Comparison of ENCODE assay signal across 14 cellular contexts in the genomic region with DNA sequence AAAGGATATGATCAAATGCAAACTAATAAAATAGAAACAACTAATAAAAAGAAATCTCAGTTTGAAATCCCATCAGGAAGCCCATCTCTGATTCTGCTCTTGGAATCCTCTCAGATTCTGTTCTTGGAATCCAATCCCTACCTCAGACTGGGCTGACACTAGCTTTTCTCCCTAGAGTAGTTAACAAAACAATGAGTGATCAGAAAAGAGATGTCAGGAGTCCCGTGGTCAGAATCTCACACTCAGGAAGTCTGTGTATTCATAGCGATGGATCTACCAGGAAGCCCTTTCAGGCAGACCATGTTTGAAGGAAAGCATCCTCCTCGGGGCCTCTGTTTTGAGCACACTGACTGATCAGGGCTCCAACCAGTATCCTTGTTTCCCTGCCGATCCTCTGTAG.
DNase-seq lines count a peak whose midpoint lies in the region; ATAC-seq and TF ChIP-seq lines count a peak whose summit lies in the region.
"Had no signal": no experiment of that assay in that cellular context is flagged by ENCODE, and none has a peak within 500 bp of the region (broad histone marks: within the 10 kb centered on the region; RNA-seq: fewer than 3 reads in every experiment).

No MANE protein-coding gene starts in this region.

- TF ChIP-seq CTCF in endothelial cell (IDR thresholded peaks at IDR 0.05; ENCODE audit: unreplicated experiment), result no peak
- TF ChIP-seq CTCF in CD14-positive monocyte (IDR thresholded peaks at IDR 0.05), result no peak

- H3K36me3 Mint-ChIP-seq in endothelial cell (ENCODE audit: low read depth, unreplicated experiment), result peaks cover 4% of the 10 kb centered on the region
- peaks cover 20 to 38% of the 10 kb centered on the region in 2 donors for H3K36me3 Mint-ChIP-seq in CD14-positive monocyte
- H3K36me3 Mint-ChIP-seq in effector memory CD8-positive, alpha-beta T cell (ENCODE audit: insufficient read depth), result peaks cover 12% of the 10 kb centered on the region

- peaks cover 25% of the 10 kb centered on the region for H3K4me1 ChIP-seq in mesodermal cell (ENCODE audit: control insufficient read depth, insufficient read depth, low read length, poor library complexity, severe bottlenecking)
- peaks cover 0 to 16% (median 10%) of the 10 kb centered on the region in 5 donors for H3K4me1 ChIP-seq in subcutaneous abdominal adipose tissue (ENCODE audit: control insufficient read depth in 5 of 5, insufficient read depth in 5 of 5, low read length in 5 of 5)

- H3K27me3 ChIP-seq in subcutaneous abdominal adipose tissue (ENCODE audit: control insufficient read depth in 5 of 5, insufficient read depth in 4 of 5, low read length in 5 of 5), result no peaks in the 10 kb centered on the region

- no peak for ATAC-seq in effector memory CD8-positive, alpha-beta T cell (replicated peaks)

- H3K9me3 ChIP-seq in KOPT-K1 (ENCODE audit: insufficient read depth, low read length, poor library complexity, severe bottlenecking), result no peaks in the 10 kb centered on the region
- H3K9me3 ChIP-seq in mesodermal cell (ENCODE audit: control insufficient read depth, low read length), result no peaks in the 10 kb centered on the region
- no peaks in the 10 kb centered on the region for H3K9me3 ChIP-seq in subcutaneous abdominal adipose tissue (ENCODE audit: control insufficient read depth in 5 of 5, low read length in 5 of 5)

- WGBS in mesodermal cell (ENCODE audit: insufficient coverage in 2 of 2), 2 experiments, result 46 to 47% methylated on average over 3 to 4 of the region's 4 CpGs

- H3K27ac Mint-ChIP-seq in endothelial cell (ENCODE audit: unreplicated experiment), result peak overlapping the region; percentile 90
- H3K27ac Mint-ChIP-seq in CD14-positive monocyte, result peak overlapping the region in 3 of 7 donors; percentile 43 to 61 (median 60)
- no peak overlapping the region for H3K27ac Mint-ChIP-seq in effector memory CD8-positive, alpha-beta T cell

- H3K9me3 Mint-ChIP-seq in endothelial cell (ENCODE audit: unreplicated experiment) (no peaks in the 10 kb centered on the region), CD14-positive monocyte (peaks cover 0 to 1% (median 0%) of the 10 kb centered on the region in 7 donors)
- H3K9me3 Mint-ChIP-seq in effector memory CD8-positive, alpha-beta T cell, result no peaks in the 10 kb centered on the region

- no peak overlapping the region for H3K4me3 Mint-ChIP-seq in endothelial cell (ENCODE audit: unreplicated experiment)
- no peak overlapping the region for H3K4me3 Mint-ChIP-seq in CD14-positive monocyte
- no peak overlapping the region for H3K4me3 Mint-ChIP-seq in effector memory CD8-positive, alpha-beta T cell

- H3K27ac ChIP-seq in KOPT-K1 (ENCODE audit: low read depth, low read length, poor library complexity, severe bottlenecking), result peak overlapping the region; percentile 3
- peak overlapping the region; percentile 6 for H3K27ac ChIP-seq in mesodermal cell (ENCODE audit: low read depth, low read length, severe bottlenecking)
- H3K27ac ChIP-seq in subcutaneous abdominal adipose tissue (ENCODE audit: low read depth, low read length), result peak overlapping the region; percentile 35
- H3K27ac ChIP-seq: WERI-Rb-1 had no signal

- H3K36me3 ChIP-seq in KOPT-K1 (ENCODE audit: insufficient read depth, low read length) (peaks cover 6% of the 10 kb centered on the region; the same call in 1 of the 2 replicates), mesodermal cell (ENCODE audit: control insufficient read depth, insufficient read depth, low read length) (no peaks in the 10 kb centered on the region), subcutaneous abdominal adipose tissue (ENCODE audit: control insufficient read depth in 5 of 5, insufficient read depth in 5 of 5, low read length in 5 of 5) (no peaks in the 10 kb centered on the region)

- intact Hi-C loops in CD14-positive monocyte (cut with micrococcal nuclease), result no loop called here

- no peak overlapping the region for H3K9ac ChIP-seq in subcutaneous abdominal adipose tissue (ENCODE audit: low read length in 5 of 5)

- no peak overlapping the region for H3K4me3 ChIP-seq in mesodermal cell (ENCODE audit: extremely low read depth, insufficient read depth, low read length, poor library complexity, severe bottlenecking)
- no peak overlapping the region for H3K4me3 ChIP-seq in subcutaneous abdominal adipose tissue (ENCODE audit: low read depth in 1 of 5, low read length in 5 of 5)

- H3K27me3 Mint-ChIP-seq in endothelial cell (ENCODE audit: unreplicated experiment) (peaks cover 3% of the 10 kb centered on the region), CD14-positive monocyte (ENCODE audit: low read depth in 3 of 3) (peaks cover 0 to 2% (median 0%) of the 10 kb centered on the region in 3 donors)
- H3K27me3 Mint-ChIP-seq in effector memory CD8-positive, alpha-beta T cell, result no peaks in the 10 kb centered on the region

- peaks cover 57% of the 10 kb centered on the region for H3K4me1 Mint-ChIP-seq in endothelial cell (ENCODE audit: unreplicated experiment)
- H3K4me1 Mint-ChIP-seq in CD14-positive monocyte, result peaks cover 51% of the 10 kb centered on the region
- peaks cover 2 to 4% of the 10 kb centered on the region in 2 donors for H3K4me1 Mint-ChIP-seq in effector memory CD8-positive, alpha-beta T cell (ENCODE audit: low read depth in 2 of 2)

- peak; percentile 9 for DNase-seq in endothelial cell (ENCODE audit: low spot score)
- no peak for DNase-seq in CD14-positive monocyte (ENCODE audit: low spot score)
- DNase-seq in effector memory CD8-positive, alpha-beta T cell, result no peak
- DNase-seq in putamen (ENCODE audit: low spot score), result no peak
- DNase-seq in NCI-H526 treated with DMSO at 0.1 percent for 48 hours (lab: John Stamatoyannopoulos, UW), result no peak
- DNase-seq: C1 segment of cervical spinal cord, HCEC 1CT, head of caudate nucleus, KG1, NCI-H1105, WERI-Rb-1 had no signal
